Comparison of ENCODE assay signal across 18 cellular contexts in the genomic region with DNA sequence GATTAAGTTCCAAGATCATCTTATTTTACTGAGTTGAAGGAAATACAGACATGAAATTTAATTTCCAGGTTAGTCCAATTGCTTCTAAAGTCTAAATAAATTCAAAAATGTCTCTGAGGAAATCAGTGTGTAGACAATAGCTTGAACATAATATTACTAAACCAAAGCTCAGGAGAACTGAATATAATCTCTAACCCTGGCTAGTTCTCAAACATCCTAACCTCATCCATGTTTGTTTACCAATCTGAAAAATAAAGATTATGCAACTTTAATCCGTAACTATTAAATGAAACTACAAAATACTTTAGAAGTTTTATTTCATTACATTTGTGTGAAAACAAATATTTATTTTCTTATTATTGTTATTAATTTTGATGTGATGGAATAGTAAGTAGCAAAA.
DNase-seq lines count a peak whose midpoint lies in the region; ATAC-seq, FAIRE-seq and TF ChIP-seq lines count a peak whose summit lies in the region.
"Had no signal": no experiment of that assay in that cellular context is flagged by ENCODE, and none has a peak within 500 bp of the region (broad histone marks: within the 10 kb centered on the region; RNA-seq: fewer than 3 reads in every experiment).

No MANE protein-coding gene starts in this region.

- ATAC-seq in left lobe of liver (peak; percentile 49), pancreas (no peak)
- no peak for ATAC-seq in naive thymus-derived CD8-positive, alpha-beta T cell

- FAIRE-seq in islet of Langerhans (lab: Jason Lieb, UNC): peak; percentile 24
- peak; percentile 57 for FAIRE-seq in pancreas (lab: Jason Lieb, UNC)
- FAIRE-seq: G401.6, GM12892, H1 had no signal

- WGBS in pancreas, 2 donors: 0% methylated on average over 1 of the region's 1 CpG

- peaks cover 0 to 7% (median 0%) of the 10 kb centered on the region in 5 donors for H3K27me3 Mint-ChIP-seq in naive thymus-derived CD8-positive, alpha-beta T cell
- H3K27me3 Mint-ChIP-seq: CD4-positive, alpha-beta memory T cell had no signal

- no peak overlapping the region for H3K4me3 Mint-ChIP-seq in naive thymus-derived CD8-positive, alpha-beta T cell
- H3K4me3 Mint-ChIP-seq: CD4-positive, alpha-beta memory T cell had no signal

- H3K9me3 ChIP-seq in pancreas: no peaks in the 10 kb centered on the region

- no peaks in the 10 kb centered on the region for H3K36me3 ChIP-seq in pancreas

- H3K4me1 ChIP-seq in pancreas: peaks cover 0 to 12% (median 10%) of the 10 kb centered on the region in 3 donors

- no peak overlapping the region for H3K27ac ChIP-seq in pancreas
- H3K27ac ChIP-seq: GM23248 had no signal

- DNase-seq in left lobe of liver (ENCODE audit: low spot score) (no peak), pancreas (no peak), DMS 273 treated with DMSO at 0.1 percent for 48 hours (lab: John Stamatoyannopoulos, UW) (no peak)
- no peak for DNase-seq in activated effector memory CD4-positive, alpha-beta T cell treated with anti-CD3 and anti-CD28 coated beads, Interleukin-2, amount 50 U/mL, for 16 hours
- no peak for DNase-seq in naive thymus-derived CD8-positive, alpha-beta T cell
- DNase-seq: C1 segment of cervical spinal cord; Calu3; CD4-positive, alpha-beta memory T cell; COR-L47; DMS153; DND-41; GM23248; H7; HCEC 1CT had no signal

- TF ChIP-seq CTCF in pancreas (IDR thresholded peaks at IDR 0.05): no peak

- no peak overlapping the region for H3K27ac Mint-ChIP-seq in naive thymus-derived CD8-positive, alpha-beta T cell
- H3K27ac Mint-ChIP-seq: CD4-positive, alpha-beta memory T cell had no signal

- no peaks in the 10 kb centered on the region for H3K4me1 Mint-ChIP-seq in naive thymus-derived CD8-positive, alpha-beta T cell
- H3K4me1 Mint-ChIP-seq: CD4-positive, alpha-beta memory T cell had no signal

- H3K27me3 ChIP-seq in pancreas: no peaks in the 10 kb centered on the region

- POLR2A ChIA-PET in naive thymus-derived CD8-positive, alpha-beta T cell (lab: Charles Lee): no interaction called here

- no peaks in the 10 kb centered on the region for H3K36me3 Mint-ChIP-seq in naive thymus-derived CD8-positive, alpha-beta T cell
- H3K36me3 Mint-ChIP-seq: CD4-positive, alpha-beta memory T cell had no signal

- intact Hi-C loops in pancreas (cut with DNase I): no loop called here

- H3K4me3 ChIP-seq in pancreas: no peak overlapping the region
- H3K4me3 ChIP-seq: GM23248 had no signal

- H3K9me3 Mint-ChIP-seq in naive thymus-derived CD8-positive, alpha-beta T cell: no peaks in the 10 kb centered on the region
